Comparison of ENCODE assay signal across 12 cellular contexts in the genomic region with DNA sequence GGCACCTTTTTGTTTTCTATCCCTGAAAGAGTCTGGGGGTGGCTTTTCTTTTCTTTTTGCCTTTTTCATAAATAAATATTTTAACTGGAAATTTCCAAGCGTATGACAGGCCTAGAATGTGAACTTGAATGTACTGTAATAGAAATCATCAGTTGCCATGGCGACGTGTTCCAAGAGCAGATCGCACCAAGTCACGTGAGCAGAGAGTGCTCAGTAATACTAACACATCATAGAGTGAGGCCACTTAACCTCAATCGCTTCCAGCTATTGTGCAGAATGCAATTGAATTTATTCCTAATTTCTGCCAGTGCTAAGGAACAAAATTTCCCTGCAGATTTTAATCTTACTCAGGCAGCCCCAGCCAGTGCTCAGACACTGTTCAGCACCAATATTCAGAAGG. TPM values are rescaled to one million over a fixed set of nuclear protein-coding genes. Genes with fewer than 3 reads are reported as not detected.
DNase-seq lines count a peak whose midpoint lies in the region; ATAC-seq and TF ChIP-seq lines count a peak whose summit lies in the region.
"Had no signal": no experiment of that assay in that cellular context is flagged by ENCODE, and none has a peak within 500 bp of the region (broad histone marks: within the 10 kb centered on the region; RNA-seq: fewer than 3 reads in every experiment).

No MANE protein-coding gene starts in this region.

- H3K4me1 ChIP-seq in esophagus squamous epithelium: peaks cover 0 to 17% (median 6%) of the 10 kb centered on the region in 3 donors

- in situ Hi-C loops in brain microvascular endothelial cell (cut with HindIII; ENCODE audit: low pct_ligation_motif_present, low sequenced_read_pairs): no loop called here

- peak; percentile 77 for DNase-seq in AG20443 (ENCODE audit: low spot score)
- peak; percentile 62 for DNase-seq in NCI-H1105 treated with DMSO at 0.1 percent for 48 hours (lab: John Stamatoyannopoulos, UW)
- DNase-seq in brain microvascular endothelial cell: peak; percentile 96
- DNase-seq in midbrain (lab: John Stamatoyannopoulos, UW): peak; percentile 67
- DNase-seq in CD1c-positive myeloid dendritic cell (ENCODE audit: extremely low spot score): no peak
- DNase-seq in esophagus squamous epithelium (lab: John Stamatoyannopoulos, UW): no peak
- DNase-seq: activated naive CD8-positive, alpha-beta T cell treated with anti-CD3 and anti-CD28 coated beads, Interleukin-2, amount 10 ng/mL, durations not matched to agents 7 days and 5 days; GF-D8; KG1; T-helper 2 cell had no signal

- ATAC-seq in HG03439 (IDR thresholded peaks at IDR 0.05; ENCODE audit: unreplicated experiment): no peak
- ATAC-seq in GM21515 (IDR thresholded peaks at IDR 0.05; ENCODE audit: unreplicated experiment): no peak

- H3K27me3 ChIP-seq in brain microvascular endothelial cell (replicated peaks) (no peaks in the 10 kb centered on the region), esophagus squamous epithelium (no peaks in the 10 kb centered on the region)

- no peak overlapping the region for H3K4me3 ChIP-seq in brain microvascular endothelial cell (ENCODE audit: low read depth, low read length)
- H3K4me3 ChIP-seq in esophagus squamous epithelium: no peak overlapping the region

- H3K36me3 ChIP-seq in brain microvascular endothelial cell (replicated peaks) (no peaks in the 10 kb centered on the region), esophagus squamous epithelium (no peaks in the 10 kb centered on the region)

- intact Hi-C loops in esophagus squamous epithelium (cut with DNase I): no loop called here

- TF ChIP-seq POLR2A in esophagus squamous epithelium (IDR thresholded peaks at IDR 0.05): no peak

- WGBS in esophagus squamous epithelium, 2 donors: 50 to 57% methylated on average over 6 of the region's 6 CpGs

- no peaks in the 10 kb centered on the region for H3K9me3 ChIP-seq in esophagus squamous epithelium

- TF ChIP-seq CTCF in brain microvascular endothelial cell (IDR thresholded peaks at IDR 0.05; ENCODE audit: low read depth, low read length, missing control alignments): no peak
- TF ChIP-seq CTCF in esophagus squamous epithelium (IDR thresholded peaks at IDR 0.05): no peak

- no peak overlapping the region for H3K27ac ChIP-seq in brain microvascular endothelial cell
- H3K27ac ChIP-seq in esophagus squamous epithelium: no peak overlapping the region

RNA-seq across cellular contexts. Expression of gene PMFBP1, which starts 26.1 kb away (rescaled TPM):
- total RNA-seq in esophagus squamous epithelium: 1 to 10 TPM; 1.1 to 2.0 (median 1.4) TPM

Comparison
In these comparisons a context has a peak if more than half of its experiments do, and no peak if none do; other contexts are left out.
1. DNase-seq: peak in AG20443 (single experiment), NCI-H1105 treated with DMSO at 0.1 percent for 48 hours (single experiment), brain microvascular endothelial cell (single experiment) and midbrain (single experiment); none in CD1c-positive myeloid dendritic cell (single experiment) and esophagus squamous epithelium (single experiment).